Comparison of ENCODE assay signal across 16 cellular contexts in genomic region chr3:34483290-34483887, GRCh38.
DNase-seq lines count a peak whose midpoint lies in the region; ATAC-seq, FAIRE-seq and TF ChIP-seq lines count a peak whose summit lies in the region.
"Had no signal": no experiment of that assay in that cellular context is flagged by ENCODE, and none has a peak within 500 bp of the region (broad histone marks: within the 10 kb centered on the region; RNA-seq: fewer than 3 reads in every experiment).

No MANE protein-coding gene starts in this region.

- ATAC-seq in activated CD4-positive, alpha-beta T cell treated with anti-CD3 and anti-CD28 coated beads for 36 hours, result peak; percentile 44
- ATAC-seq in central memory CD8-positive, alpha-beta T cell (replicated peaks; ENCODE audit: extremely low read depth, poor library complexity, severe bottlenecking), result no peak
- ATAC-seq: WTC11 had no signal

- no peak overlapping the region for H3K4me3 ChIP-seq in parathyroid adenoma (ENCODE audit: low read depth, low read length)
- no peak overlapping the region for H3K4me3 ChIP-seq in small intestine (ENCODE audit: low read depth in 1 of 2, low read length in 2 of 2)

- no peak overlapping the region for H3K27ac ChIP-seq in parathyroid adenoma
- no peak overlapping the region for H3K27ac ChIP-seq in small intestine (ENCODE audit: low read depth in 1 of 2, low read length in 1 of 2)
- H3K27ac ChIP-seq: right lobe of liver had no signal

- no peaks in the 10 kb centered on the region for H3K36me3 ChIP-seq in parathyroid adenoma (ENCODE audit: control insufficient read depth, insufficient read depth, low read length)
- H3K36me3 ChIP-seq in small intestine (ENCODE audit: control insufficient read depth in 2 of 2, insufficient read depth in 2 of 2, low read length in 2 of 2), result no peaks in the 10 kb centered on the region
- H3K36me3 ChIP-seq: right lobe of liver had no signal

- peak overlapping the region; percentile 16 for H3K4me3 Mint-ChIP-seq in activated CD4-positive, alpha-beta T cell treated with anti-CD3 and anti-CD28 coated beads for 36 hours
- peak overlapping the region; percentile 73 for H3K4me3 Mint-ChIP-seq in central memory CD8-positive, alpha-beta T cell
- no peak overlapping the region for H3K4me3 Mint-ChIP-seq in HFFc6
- H3K4me3 Mint-ChIP-seq: WTC11 had no signal

- FAIRE-seq in small intestine (lab: Jason Lieb, UNC), result no peak
- FAIRE-seq: D721Med had no signal

- H3K27me3 ChIP-seq in parathyroid adenoma (ENCODE audit: control insufficient read depth, insufficient read depth, low read length) (no peaks in the 10 kb centered on the region), small intestine (ENCODE audit: control insufficient read depth in 2 of 2, insufficient read depth in 2 of 2, low read length in 2 of 2) (no peaks in the 10 kb centered on the region)
- H3K27me3 ChIP-seq: right lobe of liver had no signal

- no peak overlapping the region for H2AFZ ChIP-seq in parathyroid adenoma

- no peaks in the 10 kb centered on the region for H3K9me3 Mint-ChIP-seq in activated CD4-positive, alpha-beta T cell treated with anti-CD3 and anti-CD28 coated beads for 36 hours (ENCODE audit: low read depth)
- no peaks in the 10 kb centered on the region for H3K9me3 Mint-ChIP-seq in central memory CD8-positive, alpha-beta T cell
- peaks cover 25% of the 10 kb centered on the region for H3K9me3 Mint-ChIP-seq in HFFc6

- H3K4me1 ChIP-seq in parathyroid adenoma (no peaks in the 10 kb centered on the region), small intestine (ENCODE audit: control insufficient read depth in 2 of 2, insufficient read depth in 1 of 2, low read depth in 1 of 2, low read length in 1 of 2) (no peaks in the 10 kb centered on the region)
- H3K4me1 ChIP-seq: right lobe of liver had no signal

- WGBS in small intestine, 3 donors, result 65 to 72% (median 68%) methylated on average over 1 of the region's 1 CpG

- no peaks in the 10 kb centered on the region for H3K79me2 ChIP-seq in parathyroid adenoma

- H3K27me3 Mint-ChIP-seq in activated CD4-positive, alpha-beta T cell treated with anti-CD3 and anti-CD28 coated beads for 36 hours, result no peaks in the 10 kb centered on the region
- no peaks in the 10 kb centered on the region for H3K27me3 Mint-ChIP-seq in central memory CD8-positive, alpha-beta T cell
- no peaks in the 10 kb centered on the region for H3K27me3 Mint-ChIP-seq in HFFc6 (ENCODE audit: insufficient read depth)

- H3K36me3 Mint-ChIP-seq in activated CD4-positive, alpha-beta T cell treated with anti-CD3 and anti-CD28 coated beads for 36 hours (ENCODE audit: low read depth), result no peaks in the 10 kb centered on the region
- H3K36me3 Mint-ChIP-seq in central memory CD8-positive, alpha-beta T cell (ENCODE audit: insufficient read depth), result no peaks in the 10 kb centered on the region
- no peaks in the 10 kb centered on the region for H3K36me3 Mint-ChIP-seq in HFFc6 (ENCODE audit: low read depth)
- H3K36me3 Mint-ChIP-seq: WTC11 had no signal

- TF ChIP-seq CTCF in parathyroid adenoma (IDR thresholded peaks at IDR 0.05) (no peak), HFFc6 (IDR thresholded peaks at IDR 0.05) (no peak)

- H3K9ac ChIP-seq in parathyroid adenoma, result no peak overlapping the region

- no peak for DNase-seq in activated CD4-positive, alpha-beta T cell treated with anti-CD3 and anti-CD28 coated beads for 36 hours
- no peak for DNase-seq in activated CD4-positive, alpha-beta T cell treated with anti-CD3 and anti-CD28 coated beads, Interleukin-2, amount 50 U/mL, for 48 hours
- DNase-seq in HT1080 (ENCODE audit: low read depth), result peak; percentile 12
- DNase-seq in central memory CD8-positive, alpha-beta T cell (ENCODE audit: low spot score in 2 of 2), result no peak
- no peak for DNase-seq in small intestine
- no peak for DNase-seq in islet precursor cell
- no peak for DNase-seq in HFFc6
- DNase-seq: anterior cingulate cortex; dermis blood vessel endothelial cell; NCI-H1092 treated with DMSO at 0.1 percent for 48 hours; NCI-H2171 treated with DMSO at 0.1 percent for 48 hours; right lobe of liver; stimulated activated CD4-positive, alpha-beta T cell treated with anti-CD3 and anti-CD28 coated beads, Interleukin-4, amount 100 ng/mL, for 24 hours had no signal

- POLR2A ChIA-PET in activated CD4-positive, alpha-beta T cell treated with anti-CD3 and anti-CD28 coated beads for 36 hours (lab: Charles Lee), result interaction anchor here (0.5 kb wide), 1 partner anchor 37 kb away, joined by 4 read pairs; no protein-coding TSS in a partner anchor

- H3K4me1 Mint-ChIP-seq in activated CD4-positive, alpha-beta T cell treated with anti-CD3 and anti-CD28 coated beads for 36 hours, result peaks cover 19% of the 10 kb centered on the region
- H3K4me1 Mint-ChIP-seq in central memory CD8-positive, alpha-beta T cell, result peaks cover 21% of the 10 kb centered on the region
- H3K4me1 Mint-ChIP-seq in HFFc6 (ENCODE audit: low read depth), result no peaks in the 10 kb centered on the region
- H3K4me1 Mint-ChIP-seq: WTC11 had no signal

- H3K4me2 ChIP-seq in parathyroid adenoma (ENCODE audit: low read length), result peak overlapping the region; percentile 11

- H3K27ac Mint-ChIP-seq in activated CD4-positive, alpha-beta T cell treated with anti-CD3 and anti-CD28 coated beads for 36 hours, result no peak overlapping the region
- peak overlapping the region; percentile 77 for H3K27ac Mint-ChIP-seq in central memory CD8-positive, alpha-beta T cell (ENCODE audit: low read depth)
- no peak overlapping the region for H3K27ac Mint-ChIP-seq in HFFc6
- H3K27ac Mint-ChIP-seq: WTC11 had no signal

- H3K9me3 ChIP-seq in parathyroid adenoma (ENCODE audit: control insufficient read depth, low read length), result no peaks in the 10 kb centered on the region
- no peaks in the 10 kb centered on the region for H3K9me3 ChIP-seq in small intestine (ENCODE audit: control insufficient read depth, low read depth)
- H3K9me3 ChIP-seq: right lobe of liver had no signal

- intact Hi-C loops in activated CD4-positive, alpha-beta T cell treated with anti-CD3 and anti-CD28 coated beads for 36 hours (cut with DNase I, micrococcal nuclease), result no loop called here

- CTCF ChIA-PET in activated CD4-positive, alpha-beta T cell treated with anti-CD3 and anti-CD28 coated beads for 36 hours (lab: Charles Lee), result no interaction called here
